Comparison of ENCODE assay signal across 1 cellular context in the genomic region with DNA sequence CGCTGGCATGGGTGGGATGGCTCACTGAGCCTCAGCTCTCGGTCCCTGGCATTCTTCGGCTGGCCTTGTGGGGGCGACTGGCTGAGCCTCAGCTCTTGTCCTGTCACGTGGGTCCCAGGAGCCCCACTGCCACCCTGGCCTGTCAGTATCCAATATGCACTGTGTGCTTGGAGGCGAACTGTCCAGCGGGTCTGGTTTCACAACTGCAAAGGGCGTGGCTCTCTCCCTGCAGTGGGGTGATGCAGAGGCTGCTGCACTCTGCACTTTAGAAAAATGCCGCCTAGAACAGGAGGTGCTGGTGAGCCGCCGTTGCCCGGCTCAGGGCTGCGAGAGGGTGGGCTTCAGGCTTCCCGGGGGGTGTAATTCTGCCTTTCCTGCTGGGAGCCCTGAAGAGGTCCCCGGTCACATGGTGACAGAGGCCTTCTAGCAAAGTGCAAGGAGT.
TF ChIP-seq lines count a peak whose summit lies in the region.

No MANE protein-coding gene starts in this region.

TF ChIP-seq in HEK293, 187 proteins besides CTCF, POLR2A, EP300 and RAD21 (continued from another document):
- TF ChIP-seq SALL2 (tag by site-specific recombination; IDR thresholded peaks at IDR 0.05; ENCODE audit: borderline replicate concordance) (no peak), GFI1B (tag by site-specific recombination; IDR thresholded peaks at IDR 0.05) (no peak), ZNF366 (tag by site-specific recombination; conservative IDR thresholded peaks at IDR 0.05) (no peak), ZNF391 (tag by site-specific recombination; IDR thresholded peaks at IDR 0.05; ENCODE audit: borderline replicate concordance, low read depth) (no peak), ZNF776 (tag by site-specific recombination; IDR thresholded peaks at IDR 0.05; ENCODE audit: borderline replicate concordance) (no peak), ZIC2 (tag by site-specific recombination; IDR thresholded peaks at IDR 0.05) (no peak), KLF7 (tag by site-specific recombination; IDR thresholded peaks at IDR 0.05; ENCODE audit: borderline replicate concordance) (peak; percentile 37; the same call in 1 of the 2 replicates), ZNF350 (tag by site-specific recombination; IDR thresholded peaks at IDR 0.05) (no peak), KLF9 (tag by site-specific recombination; IDR thresholded peaks at IDR 0.05; ENCODE audit: low read depth) (peak; percentile 71), ZNF239 (tag by site-specific recombination; IDR thresholded peaks at IDR 0.05) (no peak), ZNF211 (tag by site-specific recombination; IDR thresholded peaks at IDR 0.05; ENCODE audit: low read depth) (no peak), ZNF600 (tag by site-specific recombination; IDR thresholded peaks at IDR 0.05) (peak; percentile 63), ZNF112 (tag by site-specific recombination; IDR thresholded peaks at IDR 0.05) (no peak), GLIS1 (tag by site-specific recombination; IDR thresholded peaks at IDR 0.05) (0 out of 2 replicates have a peak, but pooled peaks have one; percentile 23), ZNF169 (tag by site-specific recombination; IDR thresholded peaks at IDR 0.05) (no peak), HOXA7 (CRISPR knock-in tag; IDR thresholded peaks at IDR 0.05; ENCODE audit: borderline replicate concordance) (no peak), ZNF16 (tag by site-specific recombination; IDR thresholded peaks at IDR 0.05; ENCODE audit: low read depth) (no peak), ZBTB20 (tag by site-specific recombination; IDR thresholded peaks at IDR 0.05) (0 out of 2 replicates have a peak, but pooled peaks have one; percentile 22), ZNF629 (tag by site-specific recombination; IDR thresholded peaks at IDR 0.05) (no peak), SP7 (tag by site-specific recombination; IDR thresholded peaks at IDR 0.05) (no peak), ZNF335 (tag by site-specific recombination; conservative IDR thresholded peaks at IDR 0.05) (no peak), ZNF140 (tag by site-specific recombination; IDR thresholded peaks at IDR 0.05) (no peak), TRIM28 (IDR thresholded peaks at IDR 0.05; ENCODE audit: borderline replicate concordance, low read length) (no peak), ZNF514 (tag by site-specific recombination; IDR thresholded peaks at IDR 0.05) (no peak), HOXC10 (CRISPR knock-in tag; IDR thresholded peaks at IDR 0.05) (no peak), YY2 (tag by site-specific recombination; IDR thresholded peaks at IDR 0.05) (no peak), ZFP3 (tag by site-specific recombination; IDR thresholded peaks at IDR 0.05; ENCODE audit: low read depth) (no peak), ZBTB8A (tag by site-specific recombination; IDR thresholded peaks at IDR 0.05) (peak; percentile 34; the same call in 1 of the 2 replicates), ZNF223 (tag by site-specific recombination; IDR thresholded peaks at IDR 0.05) (no peak), ZNF677 (tag by site-specific recombination; IDR thresholded peaks at IDR 0.05) (no peak), ZNF394 (tag by site-specific recombination; IDR thresholded peaks at IDR 0.05; ENCODE audit: borderline replicate concordance) (no peak), ZNF561 (tag by site-specific recombination; IDR thresholded peaks at IDR 0.05; ENCODE audit: borderline replicate concordance) (no peak), ZNF48 (tag by site-specific recombination; IDR thresholded peaks at IDR 0.05) (no peak), ZNF311 (tag by site-specific recombination; IDR thresholded peaks at IDR 0.05; ENCODE audit: borderline replicate concordance) (no peak), ZNF654 (tag by site-specific recombination; IDR thresholded peaks at IDR 0.05; ENCODE audit: low read depth) (no peak), ZNF157 (tag by site-specific recombination; IDR thresholded peaks at IDR 0.05) (no peak), BCL11A (tag by site-specific recombination; IDR thresholded peaks at IDR 0.05; ENCODE audit: low read depth) (no peak), ZNF843 (tag by site-specific recombination; IDR thresholded peaks at IDR 0.05) (no peak), SETDB1 (IDR thresholded peaks at IDR 0.05; ENCODE audit: insufficient read length, low read length) (no peak), ZNF341 (tag by site-specific recombination; IDR thresholded peaks at IDR 0.05; ENCODE audit: low read depth) (no peak), ZNF114 (tag by site-specific recombination; IDR thresholded peaks at IDR 0.05) (no peak), SP2 (tag by site-specific recombination; IDR thresholded peaks at IDR 0.05) (no peak), ZFP69B (tag by site-specific recombination; IDR thresholded peaks at IDR 0.05) (no peak)
- TF ChIP-seq, protein P1, sequence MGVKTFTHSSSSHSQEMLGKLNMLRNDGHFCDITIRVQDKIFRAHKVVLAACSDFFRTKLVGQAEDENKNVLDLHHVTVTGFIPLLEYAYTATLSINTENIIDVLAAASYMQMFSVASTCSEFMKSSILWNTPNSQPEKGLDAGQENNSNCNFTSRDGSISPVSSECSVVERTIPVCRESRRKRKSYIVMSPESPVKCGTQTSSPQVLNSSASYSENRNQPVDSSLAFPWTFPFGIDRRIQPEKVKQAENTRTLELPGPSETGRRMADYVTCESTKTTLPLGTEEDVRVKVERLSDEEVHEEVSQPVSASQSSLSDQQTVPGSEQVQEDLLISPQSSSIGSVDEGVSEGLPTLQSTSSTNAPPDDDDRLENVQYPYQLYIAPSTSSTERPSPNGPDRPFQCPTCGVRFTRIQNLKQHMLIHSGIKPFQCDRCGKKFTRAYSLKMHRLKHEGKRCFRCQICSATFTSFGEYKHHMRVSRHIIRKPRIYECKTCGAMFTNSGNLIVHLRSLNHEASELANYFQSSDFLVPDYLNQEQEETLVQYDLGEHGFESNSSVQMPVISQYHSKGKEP (tag by site-specific recombination; IDR thresholded peaks at IDR 0.05) = peak; percentile 84
- TF ChIP-seq, protein P2, sequence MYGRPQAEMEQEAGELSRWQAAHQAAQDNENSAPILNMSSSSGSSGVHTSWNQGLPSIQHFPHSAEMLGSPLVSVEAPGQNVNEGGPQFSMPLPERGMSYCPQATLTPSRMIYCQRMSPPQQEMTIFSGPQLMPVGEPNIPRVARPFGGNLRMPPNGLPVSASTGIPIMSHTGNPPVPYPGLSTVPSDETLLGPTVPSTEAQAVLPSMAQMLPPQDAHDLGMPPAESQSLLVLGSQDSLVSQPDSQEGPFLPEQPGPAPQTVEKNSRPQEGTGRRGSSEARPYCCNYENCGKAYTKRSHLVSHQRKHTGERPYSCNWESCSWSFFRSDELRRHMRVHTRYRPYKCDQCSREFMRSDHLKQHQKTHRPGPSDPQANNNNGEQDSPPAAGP (tag by site-specific recombination; IDR thresholded peaks at IDR 0.05) = 0 out of 2 replicates have a peak, but pooled peaks have one; percentile 45
- TF ChIP-seq, protein P3, sequence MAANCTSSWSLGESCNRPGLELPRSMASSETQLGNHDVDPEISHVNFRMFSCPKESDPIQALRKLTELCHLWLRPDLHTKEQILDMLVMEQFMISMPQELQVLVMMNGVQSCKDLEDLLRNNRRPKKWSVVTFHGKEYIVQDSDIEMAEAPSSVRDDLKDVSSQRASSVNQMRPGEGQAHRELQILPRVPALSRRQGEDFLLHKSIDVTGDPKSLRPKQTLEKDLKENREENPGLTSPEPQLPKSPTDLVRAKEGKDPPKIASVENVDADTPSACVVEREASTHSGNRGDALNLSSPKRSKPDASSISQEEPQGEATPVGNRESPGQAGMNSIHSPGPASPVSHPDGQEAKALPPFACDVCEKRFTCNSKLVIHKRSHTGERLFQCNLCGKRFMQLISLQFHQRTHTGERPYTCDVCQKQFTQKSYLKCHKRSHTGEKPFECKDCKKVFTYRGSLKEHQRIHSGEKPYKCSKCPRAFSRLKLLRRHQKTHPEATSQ (tag by site-specific recombination; IDR thresholded peaks at IDR 0.05) = no peak
- TF ChIP-seq, protein P4, sequence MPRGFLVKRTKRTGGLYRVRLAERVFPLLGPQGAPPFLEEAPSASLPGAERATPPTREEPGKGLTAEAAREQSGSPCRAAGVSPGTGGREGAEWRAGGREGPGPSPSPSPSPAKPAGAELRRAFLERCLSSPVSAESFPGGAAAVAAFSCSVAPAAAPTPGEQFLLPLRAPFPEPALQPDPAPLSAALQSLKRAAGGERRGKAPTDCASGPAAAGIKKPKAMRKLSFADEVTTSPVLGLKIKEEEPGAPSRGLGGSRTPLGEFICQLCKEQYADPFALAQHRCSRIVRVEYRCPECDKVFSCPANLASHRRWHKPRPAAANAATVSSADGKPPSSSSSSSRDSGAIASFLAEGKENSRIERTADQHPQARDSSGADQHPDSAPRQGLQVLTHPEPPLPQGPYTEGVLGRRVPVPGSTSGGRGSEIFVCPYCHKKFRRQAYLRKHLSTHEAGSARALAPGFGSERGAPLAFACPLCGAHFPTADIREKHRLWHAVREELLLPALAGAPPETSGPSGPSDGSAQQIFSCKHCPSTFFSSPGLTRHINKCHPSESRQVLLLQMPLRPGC (tag by site-specific recombination; IDR thresholded peaks at IDR 0.05) = no peak
- TF ChIP-seq, protein P5, sequence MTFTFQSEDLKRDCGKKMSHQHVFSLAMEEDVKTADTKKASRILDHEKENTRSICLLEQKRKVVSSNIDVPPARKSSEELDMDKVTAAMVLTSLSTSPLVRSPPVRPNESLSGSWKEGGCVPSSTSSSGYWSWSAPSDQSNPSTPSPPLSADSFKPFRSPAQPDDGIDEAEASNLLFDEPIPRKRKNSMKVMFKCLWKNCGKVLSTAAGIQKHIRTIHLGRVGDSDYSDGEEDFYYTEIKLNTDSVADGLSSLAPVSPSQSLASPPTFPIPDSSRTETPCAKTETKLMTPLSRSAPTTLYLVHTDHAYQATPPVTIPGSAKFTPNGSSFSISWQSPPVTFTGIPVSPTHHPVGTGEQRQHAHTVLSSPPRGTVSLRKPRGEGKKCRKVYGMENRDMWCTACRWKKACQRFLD (tag by site-specific recombination; IDR thresholded peaks at IDR 0.05) = no peak
- TF ChIP-seq, protein P6, sequence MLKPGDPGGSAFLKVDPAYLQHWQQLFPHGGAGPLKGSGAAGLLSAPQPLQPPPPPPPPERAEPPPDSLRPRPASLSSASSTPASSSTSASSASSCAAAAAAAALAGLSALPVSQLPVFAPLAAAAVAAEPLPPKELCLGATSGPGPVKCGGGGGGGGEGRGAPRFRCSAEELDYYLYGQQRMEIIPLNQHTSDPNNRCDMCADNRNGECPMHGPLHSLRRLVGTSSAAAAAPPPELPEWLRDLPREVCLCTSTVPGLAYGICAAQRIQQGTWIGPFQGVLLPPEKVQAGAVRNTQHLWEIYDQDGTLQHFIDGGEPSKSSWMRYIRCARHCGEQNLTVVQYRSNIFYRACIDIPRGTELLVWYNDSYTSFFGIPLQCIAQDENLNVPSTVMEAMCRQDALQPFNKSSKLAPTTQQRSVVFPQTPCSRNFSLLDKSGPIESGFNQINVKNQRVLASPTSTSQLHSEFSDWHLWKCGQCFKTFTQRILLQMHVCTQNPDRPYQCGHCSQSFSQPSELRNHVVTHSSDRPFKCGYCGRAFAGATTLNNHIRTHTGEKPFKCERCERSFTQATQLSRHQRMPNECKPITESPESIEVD (tag by site-specific recombination; IDR thresholded peaks at IDR 0.05) = no peak
- TF ChIP-seq, protein P7, sequence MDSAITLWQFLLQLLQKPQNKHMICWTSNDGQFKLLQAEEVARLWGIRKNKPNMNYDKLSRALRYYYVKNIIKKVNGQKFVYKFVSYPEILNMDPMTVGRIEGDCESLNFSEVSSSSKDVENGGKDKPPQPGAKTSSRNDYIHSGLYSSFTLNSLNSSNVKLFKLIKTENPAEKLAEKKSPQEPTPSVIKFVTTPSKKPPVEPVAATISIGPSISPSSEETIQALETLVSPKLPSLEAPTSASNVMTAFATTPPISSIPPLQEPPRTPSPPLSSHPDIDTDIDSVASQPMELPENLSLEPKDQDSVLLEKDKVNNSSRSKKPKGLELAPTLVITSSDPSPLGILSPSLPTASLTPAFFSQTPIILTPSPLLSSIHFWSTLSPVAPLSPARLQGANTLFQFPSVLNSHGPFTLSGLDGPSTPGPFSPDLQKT (IDR thresholded peaks at IDR 0.05; ENCODE audit: borderline replicate concordance, low read depth, low read length) = no peak
- TF ChIP-seq, protein P8, sequence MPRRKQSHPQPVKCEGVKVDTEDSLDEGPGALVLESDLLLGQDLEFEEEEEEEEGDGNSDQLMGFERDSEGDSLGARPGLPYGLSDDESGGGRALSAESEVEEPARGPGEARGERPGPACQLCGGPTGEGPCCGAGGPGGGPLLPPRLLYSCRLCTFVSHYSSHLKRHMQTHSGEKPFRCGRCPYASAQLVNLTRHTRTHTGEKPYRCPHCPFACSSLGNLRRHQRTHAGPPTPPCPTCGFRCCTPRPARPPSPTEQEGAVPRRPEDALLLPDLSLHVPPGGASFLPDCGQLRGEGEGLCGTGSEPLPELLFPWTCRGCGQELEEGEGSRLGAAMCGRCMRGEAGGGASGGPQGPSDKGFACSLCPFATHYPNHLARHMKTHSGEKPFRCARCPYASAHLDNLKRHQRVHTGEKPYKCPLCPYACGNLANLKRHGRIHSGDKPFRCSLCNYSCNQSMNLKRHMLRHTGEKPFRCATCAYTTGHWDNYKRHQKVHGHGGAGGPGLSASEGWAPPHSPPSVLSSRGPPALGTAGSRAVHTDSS (tag by site-specific recombination; IDR thresholded peaks at IDR 0.05) = no peak
- TF ChIP-seq, protein P9, sequence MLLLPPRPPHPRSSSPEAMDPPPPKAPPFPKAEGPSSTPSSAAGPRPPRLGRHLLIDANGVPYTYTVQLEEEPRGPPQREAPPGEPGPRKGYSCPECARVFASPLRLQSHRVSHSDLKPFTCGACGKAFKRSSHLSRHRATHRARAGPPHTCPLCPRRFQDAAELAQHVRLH (tag by site-specific recombination; IDR thresholded peaks at IDR 0.05) = no peak
- TF ChIP-seq, protein P10, sequence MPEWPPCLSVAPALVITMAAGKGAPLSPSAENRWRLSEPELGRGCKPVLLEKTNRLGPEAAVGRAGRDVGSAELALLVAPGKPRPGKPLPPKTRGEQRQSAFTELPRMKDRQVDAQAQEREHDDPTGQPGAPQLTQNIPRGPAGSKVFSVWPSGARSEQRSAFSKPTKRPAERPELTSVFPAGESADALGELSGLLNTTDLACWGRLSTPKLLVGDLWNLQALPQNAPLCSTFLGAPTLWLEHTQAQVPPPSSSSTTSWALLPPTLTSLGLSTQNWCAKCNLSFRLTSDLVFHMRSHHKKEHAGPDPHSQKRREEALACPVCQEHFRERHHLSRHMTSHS (tag by site-specific recombination; IDR thresholded peaks at IDR 0.05) = no peak
